1 cellular context compared by ENCODE assay signal in the genomic region with DNA sequence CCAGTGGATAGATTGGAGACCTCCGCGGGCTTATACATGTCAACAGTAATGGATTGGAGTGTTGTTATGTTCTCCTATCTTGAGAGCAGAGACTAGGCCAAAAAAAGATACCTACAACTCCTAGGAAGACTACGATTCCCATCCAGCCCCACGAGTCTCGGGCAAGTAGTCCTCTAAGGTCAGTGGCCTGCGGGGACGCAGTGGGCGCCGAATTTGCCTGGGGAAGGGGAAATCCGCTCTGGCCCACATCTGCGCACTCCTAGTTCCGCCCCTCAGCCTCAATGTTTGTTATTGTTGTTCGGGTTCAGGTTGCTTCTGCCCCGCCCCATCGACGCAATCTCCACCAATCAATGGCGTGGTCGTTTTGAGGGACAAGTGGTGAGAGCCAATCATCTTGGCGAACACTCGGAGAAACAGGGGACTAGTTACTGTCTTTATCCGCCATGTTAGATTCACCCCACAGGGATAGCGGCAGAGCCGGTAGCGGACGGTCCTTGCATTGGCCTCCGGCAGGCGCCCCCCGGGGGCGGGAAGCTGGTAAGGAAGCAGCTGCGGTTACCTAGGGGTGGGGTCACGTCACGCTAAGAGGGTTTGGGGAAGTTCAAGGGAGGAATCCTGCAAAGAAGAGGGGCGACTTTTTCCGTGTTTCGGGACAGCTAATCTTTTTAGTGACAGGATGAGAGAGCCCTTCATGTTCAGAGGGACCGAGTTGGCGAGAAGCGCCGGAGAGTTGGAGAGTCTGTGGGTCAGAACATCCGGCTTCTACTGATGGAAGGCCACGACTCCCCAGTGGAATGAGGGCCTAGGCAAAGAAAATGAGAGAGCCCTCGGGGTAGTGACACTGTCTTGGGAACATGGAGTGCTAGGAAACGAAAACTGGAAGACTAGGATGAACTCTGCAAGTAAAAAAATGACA.
TF ChIP-seq lines count a peak whose summit lies in the region.

A gene with protein sequence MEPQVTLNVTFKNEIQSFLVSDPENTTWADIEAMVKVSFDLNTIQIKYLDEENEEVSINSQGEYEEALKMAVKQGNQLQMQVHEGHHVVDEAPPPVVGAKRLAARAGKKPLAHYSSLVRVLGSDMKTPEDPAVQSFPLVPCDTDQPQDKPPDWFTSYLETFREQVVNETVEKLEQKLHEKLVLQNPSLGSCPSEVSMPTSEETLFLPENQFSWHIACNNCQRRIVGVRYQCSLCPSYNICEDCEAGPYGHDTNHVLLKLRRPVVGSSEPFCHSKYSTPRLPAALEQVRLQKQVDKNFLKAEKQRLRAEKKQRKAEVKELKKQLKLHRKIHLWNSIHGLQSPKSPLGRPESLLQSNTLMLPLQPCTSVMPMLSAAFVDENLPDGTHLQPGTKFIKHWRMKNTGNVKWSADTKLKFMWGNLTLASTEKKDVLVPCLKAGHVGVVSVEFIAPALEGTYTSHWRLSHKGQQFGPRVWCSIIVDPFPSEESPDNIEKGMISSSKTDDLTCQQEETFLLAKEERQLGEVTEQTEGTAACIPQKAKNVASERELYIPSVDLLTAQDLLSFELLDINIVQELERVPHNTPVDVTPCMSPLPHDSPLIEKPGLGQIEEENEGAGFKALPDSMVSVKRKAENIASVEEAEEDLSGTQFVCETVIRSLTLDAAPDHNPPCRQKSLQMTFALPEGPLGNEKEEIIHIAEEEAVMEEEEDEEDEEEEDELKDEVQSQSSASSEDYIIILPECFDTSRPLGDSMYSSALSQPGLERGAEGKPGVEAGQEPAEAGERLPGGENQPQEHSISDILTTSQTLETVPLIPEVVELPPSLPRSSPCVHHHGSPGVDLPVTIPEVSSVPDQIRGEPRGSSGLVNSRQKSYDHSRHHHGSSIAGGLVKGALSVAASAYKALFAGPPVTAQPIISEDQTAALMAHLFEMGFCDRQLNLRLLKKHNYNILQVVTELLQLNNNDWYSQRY (plus strand): TSS at position 449 of the 916 bp plus-strand sequence. CDS start 4,586 bp downstream, outside the sequence.

TF ChIP-seq in HepG2, 621 proteins besides CTCF, POLR2A, EP300 and RAD21 (continued from another document):
- no peak for TF ChIP-seq USF2 (IDR thresholded peaks at IDR 0.05; ENCODE audit: low read depth, low read length)
- no peak; the same call in 1 of the 2 replicates for TF ChIP-seq USF2 (CRISPR knock-in tag; IDR thresholded peaks at IDR 0.05; ENCODE audit: borderline replicate concordance)
- TF ChIP-seq CSRNP2 (CRISPR knock-in tag; conservative IDR thresholded peaks at IDR 0.05; ENCODE audit: low read depth), result no peak
- TF ChIP-seq SRF (IDR thresholded peaks at IDR 0.05; ENCODE audit: low read depth, low read length), result no peak
- peak; percentile 4; the same call in 1 of the 2 replicates for TF ChIP-seq ZNF772 (CRISPR knock-in tag; IDR thresholded peaks at IDR 0.05)
- TF ChIP-seq NR2F2 (IDR thresholded peaks at IDR 0.05; ENCODE audit: borderline replicate concordance, low read depth), result peak; percentile 48; the same call in 1 of the 2 replicates
